ENCODE assay signal across 7 cellular contexts in the genomic region with DNA sequence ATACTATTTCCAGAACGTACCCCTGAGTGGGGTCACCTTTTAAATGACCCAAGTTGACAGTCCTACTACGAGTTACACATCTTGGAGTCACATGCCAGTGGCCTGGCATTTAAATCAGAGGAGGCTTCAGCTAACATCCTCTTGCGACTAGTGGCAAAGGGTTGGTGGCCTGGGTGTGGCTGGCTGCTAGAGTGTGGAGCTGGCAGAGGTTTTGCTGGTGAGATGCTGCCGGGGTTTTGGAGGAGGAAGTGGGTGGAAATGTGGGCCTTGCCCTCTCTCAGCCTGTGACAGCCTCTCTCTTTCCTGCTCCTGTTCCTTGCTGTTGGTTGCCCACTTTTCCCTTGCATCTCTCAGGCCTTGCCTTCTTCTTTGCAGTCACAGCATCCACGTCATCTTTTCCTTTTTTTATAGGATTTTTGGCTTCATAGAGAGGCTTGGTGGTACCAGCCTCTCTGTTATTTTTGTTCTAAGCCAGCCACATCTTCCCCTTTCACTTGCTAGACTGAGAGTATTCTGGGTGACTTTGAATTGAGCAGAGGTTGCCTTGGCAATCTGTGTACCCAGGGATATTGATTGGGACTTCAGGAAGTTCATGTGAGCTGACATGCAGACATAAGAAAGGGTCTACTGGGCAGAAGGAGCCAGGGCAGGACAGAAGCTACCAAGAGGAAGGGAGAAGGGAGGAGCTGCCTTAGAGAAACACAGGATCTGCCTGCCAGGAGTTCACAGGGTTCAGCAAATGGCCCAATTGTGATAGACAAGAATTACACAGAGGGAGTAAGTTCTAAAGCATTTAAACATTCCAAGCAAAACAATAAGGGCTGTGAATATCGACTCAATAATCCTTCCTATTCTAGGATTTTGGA. TPM values are rescaled to one million over a fixed set of nuclear protein-coding genes. Genes with fewer than 3 reads are reported as not detected.
DNase-seq lines count a peak whose midpoint lies in the region; ATAC-seq and TF ChIP-seq lines count a peak whose summit lies in the region.

No MANE protein-coding gene starts in this region.

- CTCF ChIA-PET in PC-9 (lab: Charles Lee) = no interaction called here

- H3K9me2 ChIP-seq in PC-9 (ENCODE audit: insufficient read depth) = no peaks in the 10 kb centered on the region

- H3K27ac ChIP-seq in esophagus muscularis mucosa (replicated peaks in 1 of 4) = peak overlapping the region in 3 of 4 donors; percentile 1 to 37 (median 14)
- no peak overlapping the region for H3K27ac ChIP-seq in PC-9

- ATAC-seq in HG02678 (IDR thresholded peaks at IDR 0.05; ENCODE audit: unreplicated experiment) (peak; percentile 61), HG02885 (IDR thresholded peaks at IDR 0.05; ENCODE audit: poor library complexity, unreplicated experiment) (no peak)

- POLR2A ChIA-PET in PC-9 (lab: Charles Lee; ENCODE audit: unreplicated experiment) = no interaction called here

- no peak for TF ChIP-seq CTCF in esophagus muscularis mucosa (IDR thresholded peaks at IDR 0.05)
- TF ChIP-seq CTCF in PC-9 (conservative IDR thresholded peaks at IDR 0.05) = no peak

- H3K4me3 ChIP-seq in esophagus muscularis mucosa (no peak overlapping the region), PC-9 (no peak overlapping the region)

- H3K27me3 ChIP-seq in esophagus muscularis mucosa (no peaks in the 10 kb centered on the region), PC-9 (ENCODE audit: insufficient read depth, low read depth) (no peaks in the 10 kb centered on the region)

- 81% methylated on average over 5 of the region's 6 CpGs for WGBS in esophagus muscularis mucosa

- intact Hi-C loops in esophagus muscularis mucosa (cut with DNase I) = no loop called here
- intact Hi-C loops in PC-9 (cut with micrococcal nuclease; ENCODE audit: unreplicated experiment) = no loop called here

- no peak for TF ChIP-seq EP300 in esophagus muscularis mucosa (IDR thresholded peaks at IDR 0.05)

- H3K9me3 ChIP-seq in esophagus muscularis mucosa (no peaks in the 10 kb centered on the region), PC-9 (ENCODE audit: insufficient read depth, low read depth) (no peaks in the 10 kb centered on the region)

- H4K20me1 ChIP-seq in PC-9 (ENCODE audit: insufficient read depth) = no peaks in the 10 kb centered on the region

- TF ChIP-seq POLR2A in esophagus muscularis mucosa (IDR thresholded peaks at IDR 0.05; ENCODE audit: low read depth) = no peak

- H2AFZ ChIP-seq in PC-9 = no peak overlapping the region

- H3K79me2 ChIP-seq in PC-9 (ENCODE audit: low read depth) = no peaks in the 10 kb centered on the region

- H3K4me2 ChIP-seq in PC-9 = no peak overlapping the region

- H3K4me1 ChIP-seq in esophagus muscularis mucosa (peaks cover 22 to 48% (median 47%) of the 10 kb centered on the region in 4 donors), PC-9 (replicated peaks; ENCODE audit: insufficient read depth) (no peaks in the 10 kb centered on the region)

- BruUV-seq in PC-9 (replicated peaks; lab: Mats Ljungman, UMichigan) = no TSS peak

- DNase-seq in T-helper 9 cell (peak; percentile 47), esophagus muscularis mucosa (ENCODE audit: extremely low spot score) (no peak), PC-9 (no peak), HPDE6-E6E7 (ENCODE audit: extremely low spot score) (no peak)
- peak; percentile 42 for DNase-seq in stimulated activated CD8-positive, alpha-beta memory T cell treated with anti-CD3 and anti-CD28 coated beads, Interleukin-12 subunit alpha, Interleukin-12 subunit beta, amount 100 ng/mL, for 4 hours (ENCODE audit: low read depth)

- no peaks in the 10 kb centered on the region for H3F3A ChIP-seq in PC-9 (ENCODE audit: insufficient read depth, low read depth)

- no peaks in the 10 kb centered on the region for H3K36me3 ChIP-seq in esophagus muscularis mucosa
- H3K36me3 ChIP-seq in PC-9 (ENCODE audit: low read depth) = no peaks in the 10 kb centered on the region

RNA-seq across cellular contexts. Expression of gene CDC42EP3, which starts 55.4 kb away (rescaled TPM):
- 100 to 1,000 TPM in 2 of 4 donors, 10 to 100 TPM in 2; 67.7 to 217 (median 112) TPM for total RNA-seq in esophagus muscularis mucosa
- 41.6 and 54.1 TPM in 2 replicates for total RNA-seq in PC-9 (2021)

Comparison
In these comparisons a context has a peak if more than half of its experiments do, and no peak if none do; other contexts are left out.
1. DNase-seq: peak in T-helper 9 cell (single experiment) and stimulated activated CD8-positive, alpha-beta memory T cell treated with anti-CD3 and anti-CD28 coated beads, Interleukin-12 subunit alpha, Interleukin-12 subunit beta, amount 100 ng/mL, for 4 hours (single experiment); none in esophagus muscularis mucosa (single experiment), PC-9 (0 of 2) and HPDE6-E6E7 (single experiment).